ENCODE assay signal across 30 cellular contexts in the genomic region with DNA sequence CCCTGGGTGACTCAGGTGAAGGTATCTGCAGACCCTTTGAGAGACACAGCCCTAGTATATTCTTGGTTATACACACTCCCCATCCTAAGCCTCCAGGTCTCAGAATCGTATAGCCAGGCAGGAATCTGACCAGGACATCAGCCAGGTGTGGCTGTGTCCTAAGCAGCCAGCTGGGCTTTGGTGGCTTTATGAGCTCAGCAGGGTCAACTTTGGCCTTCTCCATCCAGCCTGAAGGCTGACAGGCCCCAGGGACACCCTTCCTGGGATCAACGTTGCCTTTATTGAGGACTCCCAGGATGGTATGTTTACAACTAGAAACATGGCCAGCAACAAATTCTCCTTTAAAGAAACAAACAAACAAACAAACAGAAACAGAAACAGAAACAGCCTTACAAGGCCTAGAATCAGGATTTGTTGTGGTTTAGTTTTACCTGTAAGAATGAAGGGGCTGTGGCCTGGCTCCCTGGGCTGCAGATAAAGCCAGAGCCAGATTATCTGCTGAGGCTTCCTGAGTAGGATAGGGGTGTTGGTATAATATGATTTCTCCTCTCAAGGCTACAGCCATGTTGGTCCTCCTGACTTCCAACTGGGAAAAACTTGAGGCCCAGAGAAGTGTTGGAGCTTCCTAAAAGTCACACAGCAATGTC. TPM values are rescaled to one million over a fixed set of nuclear protein-coding genes. Genes with fewer than 3 reads are reported as not detected.
DNase-seq lines count a peak whose midpoint lies in the region; ATAC-seq, FAIRE-seq and TF ChIP-seq lines count a peak whose summit lies in the region.
"Had no signal": no experiment of that assay in that cellular context is flagged by ENCODE, and none has a peak within 500 bp of the region (broad histone marks: within the 10 kb centered on the region; RNA-seq: fewer than 3 reads in every experiment).

No MANE protein-coding gene starts in this region.

- H3K4me3 ChIP-seq in astrocyte of the spinal cord (ENCODE audit: low read depth, low read length) (no peak overlapping the region), iPS-18c (ENCODE audit: insufficient read depth, low read depth, low read length) (0 out of 2 replicates have a peak overlapping the region, but pooled peaks have one; percentile 4), osteoblast (ENCODE audit: insufficient read depth, low read length) (no peak overlapping the region), gastroesophageal sphincter (no peak overlapping the region)
- H3K4me3 ChIP-seq: ascending aorta, ovary, SK-N-MC, spleen, suprapubic skin had no signal

- no peak overlapping the region for H3K27ac ChIP-seq in osteoblast (ENCODE audit: low read depth, low read length)
- H3K27ac ChIP-seq in gastroesophageal sphincter, result no peak overlapping the region
- H3K27ac ChIP-seq: ascending aorta, ovary, RWPE1, SK-N-MC, spleen, suprapubic skin had no signal

- H3K36me3 ChIP-seq in osteoblast (ENCODE audit: insufficient read depth, low read length) (no peaks in the 10 kb centered on the region), gastroesophageal sphincter (no peaks in the 10 kb centered on the region)
- H3K36me3 ChIP-seq: ascending aorta, BE2C, ovary, spleen, suprapubic skin had no signal

- in situ Hi-C loops in astrocyte of the spinal cord (cut with HindIII; ENCODE audit: low sequenced_read_pairs), result no loop called here

- TF ChIP-seq CTCF in astrocyte of the spinal cord (IDR thresholded peaks at IDR 0.05; ENCODE audit: low read depth, low read length) (no peak), osteoblast (IDR thresholded peaks at IDR 0.05; ENCODE audit: extremely low read depth, low read depth, low read length) (no peak), gastroesophageal sphincter (IDR thresholded peaks at IDR 0.05) (no peak)

- DNase-seq in NCI-H510A treated with DMSO at 0.1 percent for 48 hours (lab: John Stamatoyannopoulos, UW) (peak; percentile 13), NCI-H510A (lab: John Stamatoyannopoulos, UW) (no peak), GM12891 (ENCODE audit: insufficient read length, low spot score) (no peak), astrocyte of the spinal cord (ENCODE audit: low read depth, low spot score) (peak; percentile 3), osteoblast (ENCODE audit: insufficient read length, low spot score, missing footprints) (no peak), islet precursor cell (no peak)
- DNase-seq: activated naive CD4-positive, alpha-beta T cell treated with anti-CD3 and anti-CD28 coated beads, Interleukin-2, amount 50 U/mL, for 16 hours; BE2C; DMS79 treated with DMSO at 0.1 percent for 48 hours; left ventricle myocardium superior; NCI-H2029; NCI-H446 treated with DMSO at 0.1 percent for 48 hours; ovary; spleen; stimulated activated CD4-positive, alpha-beta T cell treated with anti-CD3 and anti-CD28 coated beads, Interleukin-2, amount 100 ng/mL, for 48 hours; T-helper 17 cell had no signal

- peak; percentile 23 for FAIRE-seq in GM12891 (lab: Jason Lieb, UNC)
- FAIRE-seq: H1, islet of Langerhans, urothelium cell line had no signal

- ATAC-seq in gastroesophageal sphincter, result no peak
- ATAC-seq: left ventricle myocardium superior; natural killer cell treated with Interleukin-12 subunit alpha and Interleukin-12 subunit beta and Interleukin-15 and Interleukin-18, amount 100 ng/mL, for 72 hours; stimulated activated memory B cell treated with anti-CD40 and anti-IgM and Interleukin-4, amounts not matched to agents 10 μg/mL and 1 μg/mL and 100 μg/mL, for 72 hours; T-helper 17 cell had no signal

- TF ChIP-seq EP300 in gastroesophageal sphincter (IDR thresholded peaks at IDR 0.05), result no peak

- no peaks in the 10 kb centered on the region for H4K20me1 ChIP-seq in osteoblast (ENCODE audit: insufficient read depth, low read length)

- H3K9me3 ChIP-seq in iPS-18c (ENCODE audit: control insufficient read depth, insufficient read depth, low read length) (no peaks in the 10 kb centered on the region), osteoblast (ENCODE audit: low read depth, low read length) (no peaks in the 10 kb centered on the region), gastroesophageal sphincter (peaks cover 0 to 18% (median 0%) of the 10 kb centered on the region in 3 donors)
- H3K9me3 ChIP-seq: ascending aorta, spleen, suprapubic skin had no signal

- H3K27me3 ChIP-seq in osteoblast (ENCODE audit: insufficient read depth, low read length), result peaks cover 9% of the 10 kb centered on the region
- H3K27me3 ChIP-seq in gastroesophageal sphincter, result peaks cover 84% of the 10 kb centered on the region
- H3K27me3 ChIP-seq: ascending aorta, ovary had no signal

- H2AFZ ChIP-seq in osteoblast (ENCODE audit: low read length), result no peak overlapping the region

- no peak overlapping the region for H3K4me2 ChIP-seq in osteoblast (ENCODE audit: insufficient read depth, low read length)

- H3K79me2 ChIP-seq in osteoblast (ENCODE audit: insufficient read depth, low read length), result no peaks in the 10 kb centered on the region

- 83% methylated on average over 1 of the region's 2 CpGs; no CpG with 5 or more reads in 1 of the 2 donors for WGBS in gastroesophageal sphincter (ENCODE audit: low coverage in 1 of 2), 2 donors

- TF ChIP-seq POLR2A in GM12891 (IDR thresholded peaks at IDR 0.05; ENCODE audit: low read depth, low read length), result no peak
- TF ChIP-seq POLR2A in gastroesophageal sphincter (IDR thresholded peaks at IDR 0.05), result no peak

- no peaks in the 10 kb centered on the region for H3K4me1 ChIP-seq in osteoblast (ENCODE audit: insufficient read depth, low read length)
- no peaks in the 10 kb centered on the region for H3K4me1 ChIP-seq in gastroesophageal sphincter
- H3K4me1 ChIP-seq: ascending aorta, BE2C, suprapubic skin had no signal

TF ChIP-seq in GM12891, 5 proteins besides CTCF, POLR2A, EP300 and RAD21:
- no peak for TF ChIP-seq POLR2AphosphoS5 (IDR thresholded peaks at IDR 0.05; ENCODE audit: low read depth, low read length)
- TF ChIP-seq PAX5 (IDR thresholded peaks at IDR 0.05; ENCODE audit: insufficient read depth, low read length, severe bottlenecking), result no peak
- no peak for TF ChIP-seq TAF1 (IDR thresholded peaks at IDR 0.05; ENCODE audit: low read depth, low read length)
- no peak for TF ChIP-seq POU2F2 (IDR thresholded peaks at IDR 0.05; ENCODE audit: low read depth, low read length)
- no peak for TF ChIP-seq SPI1 (IDR thresholded peaks at IDR 0.05; ENCODE audit: low read depth, low read length)

RNA-seq across cellular contexts. Expression of a gene that starts 8.5 kb away (rescaled TPM):
- polyA plus RNA-seq in GM12891 (2012; ENCODE audit: low read depth, missing spikeins), result 0.04 TPM
- not detected in 2 replicates for total RNA-seq in osteoblast
- total RNA-seq in gastroesophageal sphincter, result 1 to 10 TPM in 2 of 4 donors, under 1 TPM in 2; 0.81 to 2.1 (median 1.5) TPM
- total RNA-seq: A673, epithelial cell of proximal tubule, fibroblast of villous mesenchyme had no signal

RNA-seq across cellular contexts. Expression of a gene that starts 27.2 kb away (rescaled TPM):
- polyA plus RNA-seq in GM12891 (2012; ENCODE audit: low read depth, missing spikeins), result not detected
- total RNA-seq in osteoblast (not detected in 2 replicates), gastroesophageal sphincter (not detected)
- total RNA-seq: ascending aorta; epithelial cell of proximal tubule; fibroblast of villous mesenchyme; left ventricle myocardium superior; natural killer cell treated with Interleukin-12 subunit alpha and Interleukin-12 subunit beta and Interleukin-15 and Interleukin-18, amount 100 ng/mL, for 72 hours; ovary; suprapubic skin; T-helper 17 cell had no signal
- polyA plus RNA-seq: ovary had no signal

RNA-seq across cellular contexts. Expression of a gene that starts 32.8 kb away (rescaled TPM):
- polyA plus RNA-seq in GM12891 (2012; ENCODE audit: low read depth, missing spikeins), result not detected
- total RNA-seq in osteoblast, result not detected in 2 replicates
- total RNA-seq in gastroesophageal sphincter, result 1 to 10 TPM in 1 of 4 donors, not detected in 3; 1.1 TPM
- total RNA-seq: ascending aorta; epithelial cell of proximal tubule; fibroblast of villous mesenchyme; H1; natural killer cell treated with Interleukin-12 subunit alpha and Interleukin-12 subunit beta and Interleukin-15 and Interleukin-18, amount 100 ng/mL, for 72 hours; suprapubic skin; T-helper 17 cell had no signal

Comparison
In these comparisons a context has a peak if more than half of its experiments do, and no peak if none do; other contexts are left out.
1. DNase-seq: peak in NCI-H510A treated with DMSO at 0.1 percent for 48 hours (single experiment) and astrocyte of the spinal cord (single experiment); none in NCI-H510A (single experiment), GM12891 (single experiment), osteoblast (single experiment) and islet precursor cell (single experiment).